9 cellular contexts compared by ENCODE assay signal in the genomic region with DNA sequence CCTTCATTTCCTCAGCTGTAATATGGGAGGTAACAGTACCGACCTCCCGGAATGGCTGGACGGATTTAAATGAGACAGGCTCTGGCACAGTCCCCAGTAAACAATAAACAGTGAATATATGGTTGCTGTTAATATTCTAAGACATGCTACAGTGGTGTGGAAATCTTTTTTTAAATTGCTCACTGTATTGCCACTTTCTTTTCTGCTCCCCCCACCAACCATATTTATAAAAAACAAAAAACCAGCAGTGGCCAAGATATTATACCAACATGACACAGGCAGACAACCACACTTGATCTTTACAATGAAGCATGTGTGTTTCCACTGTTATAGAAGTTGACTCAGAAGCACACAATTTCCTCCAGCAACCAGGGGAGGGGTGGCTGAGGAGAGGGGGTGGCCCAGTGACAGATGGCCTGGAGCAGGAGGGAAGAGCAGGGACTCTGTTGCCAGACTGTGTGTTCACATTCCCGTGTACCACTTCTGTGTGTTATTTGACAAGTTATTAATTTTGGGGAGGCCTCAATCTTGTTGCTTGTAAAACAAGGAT. TPM values are rescaled to one million over a fixed set of nuclear protein-coding genes. Genes with fewer than 3 reads are reported as not detected.
DNase-seq lines count a peak whose midpoint lies in the region; ATAC-seq and TF ChIP-seq lines count a peak whose summit lies in the region.
"Had no signal": no experiment of that assay in that cellular context is flagged by ENCODE, and none has a peak within 500 bp of the region (broad histone marks: within the 10 kb centered on the region; RNA-seq: fewer than 3 reads in every experiment).

No MANE protein-coding gene starts in this region.

- no peak for TF ChIP-seq RAD21 in SK-N-SH (IDR thresholded peaks at IDR 0.05; ENCODE audit: low read length)

- peak overlapping the region in 1 of 2 experiments; percentile 98; a peak in 2 of 4 replicates for H3K27ac ChIP-seq in SK-N-SH (ENCODE audit: low read depth in 2 of 2, low read length in 1 of 2)

- TF ChIP-seq CTCF in SK-N-SH (IDR thresholded peaks at IDR 0.05), result no peak
- no peak for TF ChIP-seq CTCF in fibroblast of villous mesenchyme (IDR thresholded peaks at IDR 0.05; ENCODE audit: insufficient read depth, low read depth, low read length)

- 61% methylated on average over 4 of the region's 4 CpGs for WGBS in SK-N-SH (ENCODE audit: low lambda C conversion rate)

- H3K9me3 ChIP-seq in SK-N-SH, result no peaks in the 10 kb centered on the region

- peaks cover 47% of the 10 kb centered on the region for H3K4me1 Mint-ChIP-seq in stimulated activated effector memory CD8-positive, alpha-beta T cell treated with anti-CD3 and anti-CD28 coated beads, Interleukin-12 subunit alpha, Interleukin-12 subunit beta, amount 100 ng/mL, for 72 hours

- H3K9me2 ChIP-seq in SK-N-SH, result no peaks in the 10 kb centered on the region

- POLR2A ChIA-PET in SK-N-SH (lab: Yijun Ruan, JAX), result interaction anchor here (0.7 kb wide), 1 partner anchor 34 kb away, joined by 5 read pairs; no protein-coding TSS in a partner anchor

- peaks cover 34 to 54% of the 10 kb centered on the region in 2 experiments for H3K36me3 ChIP-seq in SK-N-SH (replicated peaks in 1 of 2; ENCODE audit: control insufficient read depth in 1 of 2, insufficient read depth in 2 of 2, low read length in 1 of 2)

- peak overlapping the region; percentile 16 for H3K27ac Mint-ChIP-seq in stimulated activated effector memory CD8-positive, alpha-beta T cell treated with anti-CD3 and anti-CD28 coated beads, Interleukin-12 subunit alpha, Interleukin-12 subunit beta, amount 100 ng/mL, for 72 hours
- H3K27ac Mint-ChIP-seq: activated naive CD4-positive, alpha-beta T cell treated with anti-CD3 and anti-CD28 coated beads, Interleukin-2, amount 50 U/mL, for 24 hours had no signal

- CTCF ChIA-PET in SK-N-SH (lab: Yijun Ruan, JAX), result interaction anchor here (1.7 to 2.3 kb wide), 2 partner anchors 21 to 108 kb away, joined by 4 to 12 read pairs; no protein-coding TSS in a partner anchor

- H3K4me3 Mint-ChIP-seq in stimulated activated effector memory CD8-positive, alpha-beta T cell treated with anti-CD3 and anti-CD28 coated beads, Interleukin-12 subunit alpha, Interleukin-12 subunit beta, amount 100 ng/mL, for 72 hours, result peak overlapping the region; percentile 45
- H3K4me3 Mint-ChIP-seq: activated naive CD4-positive, alpha-beta T cell treated with anti-CD3 and anti-CD28 coated beads, Interleukin-2, amount 50 U/mL, for 24 hours had no signal

- H3K9me3 Mint-ChIP-seq in stimulated activated effector memory CD8-positive, alpha-beta T cell treated with anti-CD3 and anti-CD28 coated beads, Interleukin-12 subunit alpha, Interleukin-12 subunit beta, amount 100 ng/mL, for 72 hours, result no peaks in the 10 kb centered on the region
- H3K9me3 Mint-ChIP-seq: activated naive CD4-positive, alpha-beta T cell treated with anti-CD3 and anti-CD28 coated beads, Interleukin-2, amount 50 U/mL, for 24 hours had no signal

- peaks cover 59% of the 10 kb centered on the region for H4K20me1 ChIP-seq in SK-N-SH (ENCODE audit: insufficient read depth)

- in situ Hi-C loops in KBM-7 (cut with MboI; ENCODE audit: low pct_unique_long_range_greater_than_20kb, low sequenced_read_pairs), result no loop called here

- DNase-seq in HCEC 1CT (peak; percentile 48), SK-N-SH (no peak), fibroblast of villous mesenchyme (ENCODE audit: low read depth) (peak; percentile 60), KBM-7 (no peak)
- DNase-seq in stimulated activated effector memory CD8-positive, alpha-beta T cell treated with anti-CD3 and anti-CD28 coated beads, Interleukin-12 subunit alpha, Interleukin-12 subunit beta, amount 100 ng/mL, for 72 hours (ENCODE audit: low spot score in 2 of 2), result peak in 1 of 2 donors; percentile 50
- DNase-seq: T-helper 9 cell had no signal

- peaks cover 100% of the 10 kb centered on the region for H3K79me2 ChIP-seq in SK-N-SH (ENCODE audit: insufficient read depth)

- peak; percentile 53 for ATAC-seq in stimulated activated effector memory CD8-positive, alpha-beta T cell treated with anti-CD3 and anti-CD28 coated beads, Interleukin-12 subunit alpha, Interleukin-12 subunit beta, amount 100 ng/mL, for 72 hours
- ATAC-seq in GM19328 (IDR thresholded peaks at IDR 0.05; ENCODE audit: unreplicated experiment) (no peak), GM21737 (IDR thresholded peaks at IDR 0.05; ENCODE audit: unreplicated experiment) (no peak)

- H2AFZ ChIP-seq in SK-N-SH (ENCODE audit: low read depth), result no peak overlapping the region

- peak overlapping the region; percentile 74; the same call in 1 of the 2 replicates for H3K9ac ChIP-seq in SK-N-SH

- peaks cover 34% of the 10 kb centered on the region for H3K36me3 Mint-ChIP-seq in stimulated activated effector memory CD8-positive, alpha-beta T cell treated with anti-CD3 and anti-CD28 coated beads, Interleukin-12 subunit alpha, Interleukin-12 subunit beta, amount 100 ng/mL, for 72 hours

- no peaks in the 10 kb centered on the region for H3K27me3 ChIP-seq in SK-N-SH (ENCODE audit: insufficient read depth)

- peaks cover 3 to 55% of the 10 kb centered on the region in 2 experiments for H3K4me1 ChIP-seq in SK-N-SH (ENCODE audit: control insufficient read depth in 1 of 2, insufficient read depth in 2 of 2, low read depth in 1 of 2, low read length in 1 of 2)

- H3K4me2 ChIP-seq in SK-N-SH, result peak overlapping the region; percentile 23; the same call in 1 of the 2 replicates

- TF ChIP-seq EP300 in SK-N-SH (IDR thresholded peaks at IDR 0.05; ENCODE audit: borderline replicate concordance in 1 of 2, low read depth in 1 of 2, low read length in 1 of 2), result no peak

- H3K4me3 ChIP-seq in SK-N-SH (ENCODE audit: low read depth in 2 of 2, low read length in 1 of 2) (no peak overlapping the region), fibroblast of villous mesenchyme (ENCODE audit: low read depth, low read length) (no peak overlapping the region)

- peaks cover 62% of the 10 kb centered on the region for H3F3A ChIP-seq in SK-N-SH (replicated peaks; ENCODE audit: insufficient read depth)

TF ChIP-seq in SK-N-SH, 30 proteins besides CTCF, POLR2A, EP300 and RAD21 (continues in another document):
- TF ChIP-seq JUND (IDR thresholded peaks at IDR 0.05) (peak; percentile 30; the same call in 1 of the 2 replicates), ZBTB33 (IDR thresholded peaks at IDR 0.05; ENCODE audit: borderline replicate concordance, low read depth) (no peak), TEAD4 (IDR thresholded peaks at IDR 0.05; ENCODE audit: borderline replicate concordance, insufficient read depth) (no peak), MEF2A (IDR thresholded peaks at IDR 0.05; ENCODE audit: borderline replicate concordance, low read depth) (0 out of 2 replicates have a peak, but pooled peaks have one; percentile 35), NRF1 (IDR thresholded peaks at IDR 0.05; ENCODE audit: low read depth, low read length) (no peak), TCF12 (IDR thresholded peaks at IDR 0.05) (peak; percentile 76), ELF1 (IDR thresholded peaks at IDR 0.05) (no peak), RCOR1 (IDR thresholded peaks at IDR 0.05; ENCODE audit: low read length) (no peak), USF1 (IDR thresholded peaks at IDR 0.05; ENCODE audit: borderline replicate concordance, low read depth) (no peak), TAF1 (IDR thresholded peaks at IDR 0.05; ENCODE audit: borderline replicate concordance, low read depth, low read length) (no peak), FOXM1 (IDR thresholded peaks at IDR 0.05; ENCODE audit: low read depth) (no peak)
- TF ChIP-seq, protein P1, sequence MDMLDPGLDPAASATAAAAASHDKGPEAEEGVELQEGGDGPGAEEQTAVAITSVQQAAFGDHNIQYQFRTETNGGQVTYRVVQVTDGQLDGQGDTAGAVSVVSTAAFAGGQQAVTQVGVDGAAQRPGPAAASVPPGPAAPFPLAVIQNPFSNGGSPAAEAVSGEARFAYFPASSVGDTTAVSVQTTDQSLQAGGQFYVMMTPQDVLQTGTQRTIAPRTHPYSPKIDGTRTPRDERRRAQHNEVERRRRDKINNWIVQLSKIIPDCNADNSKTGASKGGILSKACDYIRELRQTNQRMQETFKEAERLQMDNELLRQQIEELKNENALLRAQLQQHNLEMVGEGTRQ (IDR thresholded peaks at IDR 0.05; ENCODE audit: borderline replicate concordance, low read depth, low read length), result no peak

RNA-seq across cellular contexts. Expression of gene CD59, which starts 14.9 kb away (rescaled TPM):
- 616 and 849 TPM in 2 replicates for polyA plus RNA-seq in SK-N-SH (2012; rRNA removed)
- 705 and 770 TPM in 2 replicates for polyA plus RNA-seq in SK-N-SH (2012; cell fraction: cytosol; rRNA removed)
- polyA plus RNA-seq in SK-N-SH (2012; cell fraction: nucleus; rRNA removed), result 216 and 380 TPM in 2 replicates
- total RNA-seq in fibroblast of villous mesenchyme, result 206 and 279 TPM in 2 replicates

RNA-seq across cellular contexts. Expression of gene C11orf91, which starts 20.7 kb away (rescaled TPM):
- polyA plus RNA-seq in SK-N-SH (2012; rRNA removed), result 0.10 and 0.15 TPM in 2 replicates
- polyA plus RNA-seq in SK-N-SH (2012; cell fraction: cytosol; rRNA removed), result 0.12 and 0.14 TPM in 2 replicates
- 0.14 and 0.45 TPM in 2 replicates for polyA plus RNA-seq in SK-N-SH (2012; cell fraction: nucleus; rRNA removed)
- total RNA-seq in fibroblast of villous mesenchyme, result not detected in 2 replicates

RNA-seq across cellular contexts. Expression of gene FBXO3, which starts 53.0 kb away (rescaled TPM):
- 17.9 and 27.0 TPM in 2 replicates for polyA plus RNA-seq in SK-N-SH (2012; rRNA removed)
- 21.6 and 26.1 TPM in 2 replicates for polyA plus RNA-seq in SK-N-SH (2012; cell fraction: cytosol; rRNA removed)
- 8.6 and 26.3 TPM in 2 replicates for polyA plus RNA-seq in SK-N-SH (2012; cell fraction: nucleus; rRNA removed)
- total RNA-seq in fibroblast of villous mesenchyme, result 16.8 and 30.7 TPM in 2 replicates

Comparison
In these comparisons a context has a peak if more than half of its experiments do, and no peak if none do; other contexts are left out.
1. DNase-seq: peak in HCEC 1CT (single experiment) and fibroblast of villous mesenchyme (single experiment); none in SK-N-SH (single experiment) and KBM-7 (single experiment).